Comparison of ENCODE assay signal across 21 cellular contexts in genomic region chr9:94599102-94599501, GRCh38. TPM values are rescaled to one million over a fixed set of nuclear protein-coding genes. Genes with fewer than 3 reads are reported as not detected.
DNase-seq lines count a peak whose midpoint lies in the region; ATAC-seq and TF ChIP-seq lines count a peak whose summit lies in the region.
"Had no signal": no experiment of that assay in that cellular context is flagged by ENCODE, and none has a peak within 500 bp of the region (broad histone marks: within the 10 kb centered on the region; RNA-seq: fewer than 3 reads in every experiment).

No MANE protein-coding gene starts in this region.

- no peak overlapping the region for H3K4me3 ChIP-seq in coronary artery
- H3K4me3 ChIP-seq in gastrocnemius medialis: no peak overlapping the region
- H3K4me3 ChIP-seq: BLaER1, GM12878, GM23338 had no signal

- in situ Hi-C loops in gastrocnemius medialis (cut with MboI; ENCODE audit: low sequenced_read_pairs in 4 of 4): no loop called here

- ATAC-seq in Right ventricle myocardium superior (ENCODE audit: poor library complexity): no peak
- no peak for ATAC-seq in gastrocnemius medialis
- no peak for ATAC-seq in HG02610 (IDR thresholded peaks at IDR 0.05; ENCODE audit: unreplicated experiment)
- ATAC-seq: CD8-positive, alpha-beta T cell; GM12878; GM23338; HCT116 had no signal

- H3K27ac ChIP-seq in coronary artery: no peak overlapping the region
- peak overlapping the region in 3 of 4 donors; percentile 86 to 95 (median 94) for H3K27ac ChIP-seq in gastrocnemius medialis
- H3K27ac ChIP-seq: 22Rv1, BLaER1, C4-2B had no signal

- peak; percentile 33 for DNase-seq in cardiac septum (ENCODE audit: low spot score)
- DNase-seq in Right ventricle myocardium superior: no peak
- DNase-seq in coronary artery (ENCODE audit: low spot score): peak; percentile 28
- DNase-seq in gastrocnemius medialis: no peak
- no peak for DNase-seq in NAMALWA (ENCODE audit: low spot score)
- no peak for DNase-seq in ureter (ENCODE audit: low spot score)
- DNase-seq: Caco-2; CD4-positive, CD25-positive, alpha-beta regulatory T cell; CD8-positive, alpha-beta T cell; DMS153; DND-41; H9 had no signal

- H3K4me1 ChIP-seq in gastrocnemius medialis: peaks cover 14 to 15% of the 10 kb centered on the region in 2 donors

- intact Hi-C loops in cardiac septum (cut with DNase I) (no loop called here), Right ventricle myocardium superior (cut with DNase I) (no loop called here), gastrocnemius medialis (cut with DNase I; ENCODE audit: low total_unique reads) (no loop called here)

- TF ChIP-seq CTCF in coronary artery (IDR thresholded peaks at IDR 0.05) (no peak), gastrocnemius medialis (IDR thresholded peaks at IDR 0.05 in 4 of 5, conservative IDR thresholded peaks at IDR 0.05 in 1 of 5) (no peak)

- H3K27me3 ChIP-seq in gastrocnemius medialis: no peaks in the 10 kb centered on the region
- H3K27me3 ChIP-seq: BLaER1 had no signal

- no peak for TF ChIP-seq POLR2A in gastrocnemius medialis (IDR thresholded peaks at IDR 0.05)

- H3K36me3 ChIP-seq in gastrocnemius medialis: no peaks in the 10 kb centered on the region
- H3K36me3 ChIP-seq: BLaER1 had no signal

- H3K9me3 ChIP-seq in gastrocnemius medialis: no peaks in the 10 kb centered on the region
- H3K9me3 ChIP-seq: BLaER1, Caco-2 had no signal

RNA-seq across cellular contexts. Expression of gene FBP2, which starts 5.5 kb away (rescaled TPM):
- total RNA-seq in cardiac septum (not detected), Right ventricle myocardium superior (0.27 TPM), gastrocnemius medialis (10 to 100 TPM; 12.1 to 56.5 (median 41.5) TPM), ureter (0.29 TPM)
- total RNA-seq: B cell; Caco-2; CD4-positive, CD25-positive, alpha-beta regulatory T cell; CD8-positive, alpha-beta T cell; GM23338; H9 had no signal

RNA-seq across cellular contexts. Expression of gene FBP1, which starts 40.2 kb away (rescaled TPM):
- total RNA-seq in cardiac septum (0.92 TPM), Right ventricle myocardium superior (1.1 TPM), gastrocnemius medialis (1 to 10 TPM in 2 of 4 donors, under 1 TPM in 1, not detected in 1; 0.46 to 3.5 (median 1.7) TPM), ureter (231 TPM)
- total RNA-seq: H4 had no signal

RNA-seq across cellular contexts. Expression of gene PCAT7, which starts 44.2 kb away (rescaled TPM):
- total RNA-seq in cardiac septum (0.08 TPM), Right ventricle myocardium superior (0.08 TPM), gastrocnemius medialis (not detected), ureter (0.94 TPM)
- total RNA-seq: B cell; CD4-positive, CD25-positive, alpha-beta regulatory T cell; CD8-positive, alpha-beta T cell; GM12878 had no signal

Comparison
In these comparisons a context has a peak if more than half of its experiments do, and no peak if none do; other contexts are left out.
1. DNase-seq: peak in cardiac septum (single experiment) and coronary artery (single experiment); none in Right ventricle myocardium superior (single experiment), gastrocnemius medialis (0 of 2), NAMALWA (single experiment) and ureter (single experiment).
2. H3K27ac ChIP-seq: peak in gastrocnemius medialis (3 of 4); none in coronary artery (0 of 2).
3. RNA of gene FBP2, which starts 5.5 kb away (total RNA-seq): 12.1 to 56.5 TPM in gastrocnemius medialis; 0.29 TPM in ureter (single experiment), 0.27 TPM in Right ventricle myocardium superior (single experiment) and not detected in cardiac septum (single experiment); every median in the first group is over 10 times any median in the second.
4. RNA of gene FBP1, which starts 40.2 kb away (total RNA-seq): 231 TPM in ureter (single experiment); 0.46 to 3.5 TPM in gastrocnemius medialis, 1.1 TPM in Right ventricle myocardium superior (single experiment) and 0.92 TPM in cardiac septum (single experiment); every median in the first group is over 10 times any median in the second.